ENCODE assay signal across 10 cellular contexts in genomic region chr2:173286153-173286809, GRCh38.
A peak's percentile ranks its signal among the peaks of the same experiment; 100 is the strongest.
DNase-seq lines count a peak whose midpoint lies in the region; ATAC-seq and TF ChIP-seq lines count a peak whose summit lies in the region.
"Had no signal": no experiment of that assay in that cellular context is flagged by ENCODE, and none has a peak within 500 bp of the region (broad histone marks: within the 10 kb centered on the region; RNA-seq: fewer than 3 reads in every experiment).

No MANE protein-coding gene starts in this region.

- POLR2A ChIA-PET in Panc1 (lab: Charles Lee), result no interaction called here

- CTCF ChIA-PET in Panc1 (lab: Charles Lee), result interaction anchor here (0.6 to 0.7 kb wide), 3 partner anchors 92 to 406 kb away, joined by 3 to 6 read pairs (median 6); no protein-coding TSS in a partner anchor

- 0 out of 2 replicates have a peak, but pooled peaks cover 3% of the 10 kb centered on the region for H3K9me3 ChIP-seq in Panc1 (ENCODE audit: control insufficient read depth, insufficient read depth, low read depth, low read length)
- H3K9me3 ChIP-seq: body of pancreas had no signal

- intact Hi-C loops in Panc1 (cut with micrococcal nuclease; ENCODE audit: unreplicated experiment), result no loop called here

- peak; percentile 57 for TF ChIP-seq CTCF in Panc1 (IDR thresholded peaks at IDR 0.05)

- BruUV-seq in Panc1 (replicated peaks; lab: Mats Ljungman, UMichigan), result no TSS peak

- H3K27ac ChIP-seq in Panc1 (ENCODE audit: low read length), result no peak overlapping the region
- H3K27ac ChIP-seq: body of pancreas had no signal

- H3K4me3 ChIP-seq in Panc1 (ENCODE audit: low read depth in 2 of 2, low read length in 2 of 2), result no peak overlapping the region
- H3K4me3 ChIP-seq: body of pancreas had no signal

- in situ Hi-C loops in Panc1 (cut with HindIII; ENCODE audit: low pct_unique_long_range_greater_than_20kb, low sequenced_read_pairs), result no loop called here

- H3K4me1 ChIP-seq in Panc1 (ENCODE audit: control insufficient read depth, insufficient read depth, low read length), result no peaks in the 10 kb centered on the region
- H3K4me1 ChIP-seq: body of pancreas had no signal

- no peaks in the 10 kb centered on the region for H3K36me3 ChIP-seq in Panc1 (ENCODE audit: control insufficient read depth, insufficient read depth, low read length)

- no peaks in the 10 kb centered on the region for H3K27me3 ChIP-seq in Panc1 (ENCODE audit: control insufficient read depth, insufficient read depth, low read length)
- H3K27me3 ChIP-seq: body of pancreas had no signal

- peak; percentile 78 for ATAC-seq in HG02852 (IDR thresholded peaks at IDR 0.05; ENCODE audit: unreplicated experiment)
- no peak for ATAC-seq in Panc1
- ATAC-seq: body of pancreas had no signal

- DNase-seq in stimulated activated CD4-positive, alpha-beta T cell treated with anti-CD3 and anti-CD28 coated beads, Interleukin-4, amount 100 ng/mL, for 24 hours, result peak; percentile 9
- no peak for DNase-seq in stimulated activated CD4-positive, alpha-beta T cell treated with anti-CD3 and anti-CD28 coated beads, Interleukin-4, amount 100 ng/mL, for 4 hours
- no peak for DNase-seq in Panc1 (ENCODE audit: low read depth, low spot score)
- DNase-seq in NCI-H1436 (lab: John Stamatoyannopoulos, UW), result no peak
- no peak for DNase-seq in NCI-H82 treated with DMSO at 0.1 percent for 48 hours (lab: John Stamatoyannopoulos, UW; ENCODE audit: unreplicated experiment)
- DNase-seq in NCI-H1930 (lab: John Stamatoyannopoulos, UW), result no peak
- DNase-seq in HuH-7.5 (ENCODE audit: low spot score), result no peak
- DNase-seq: body of pancreas; CD4-positive, alpha-beta T cell had no signal
